ENCODE assay signal across 8 cellular contexts in genomic region chr1:16351449-16351993, GRCh38. TPM values are rescaled to one million over a fixed set of nuclear protein-coding genes. Genes with fewer than 3 reads are reported as not detected.
DNase-seq lines count a peak whose midpoint lies in the region; ATAC-seq, FAIRE-seq and TF ChIP-seq lines count a peak whose summit lies in the region.

No MANE protein-coding gene starts in this region.

- peak overlapping the region; percentile 86 for H3K27ac Mint-ChIP-seq in WTC11

- intact Hi-C loops in pancreas (cut with DNase I) = no loop called here

- TF ChIP-seq CTCF in 22Rv1 (IDR thresholded peaks at IDR 0.05) (no peak), WTC11 (IDR thresholded peaks at IDR 0.05) (no peak), gastroesophageal sphincter (IDR thresholded peaks at IDR 0.05) (no peak), pancreas (IDR thresholded peaks at IDR 0.05) (no peak)

- H3K9ac ChIP-seq in GM23248 = peak overlapping the region; percentile 90

- FAIRE-seq in pancreas (lab: Jason Lieb, UNC) = no peak

- ATAC-seq in WTC11 = no peak; the same call in 1 of the 2 replicates
- ATAC-seq in gastroesophageal sphincter = no peak
- peak in 3 of 4 donors; percentile 17 to 43 (median 42) for ATAC-seq in pancreas
- ATAC-seq in GM18511 (IDR thresholded peaks at IDR 0.05; ENCODE audit: unreplicated experiment) = no peak
- ATAC-seq in HG03378 (IDR thresholded peaks at IDR 0.05; ENCODE audit: unreplicated experiment) = no peak

- H3K4me3 Mint-ChIP-seq in WTC11 = peak overlapping the region; percentile 95

- CTCF ChIA-PET in WTC11 (lab: Charles Lee) = interaction anchor here (0.6 to 4.6 kb wide), 5 partner anchors 12 to 89 kb away, joined by 3 to 61 read pairs (median 4); partner anchors contain the start of gene NECAP2

- H3K27me3 Mint-ChIP-seq in WTC11 (ENCODE audit: low read depth) = no peaks in the 10 kb centered on the region

- H3K79me2 ChIP-seq in GM23248 (ENCODE audit: insufficient read depth) = peaks cover 56% of the 10 kb centered on the region

- POLR2A ChIA-PET in WTC11 (lab: Charles Lee) = interaction anchor here (0.7 to 1.6 kb wide), 2 partner anchors 17 to 144 kb away, joined by 3 read pairs; no protein-coding TSS in a partner anchor

- H3K9me3 ChIP-seq in GM23248 (ENCODE audit: low read depth) = no peaks in the 10 kb centered on the region
- no peaks in the 10 kb centered on the region for H3K9me3 ChIP-seq in gastroesophageal sphincter
- no peaks in the 10 kb centered on the region for H3K9me3 ChIP-seq in pancreas

- H3K27ac ChIP-seq in 22Rv1 = peak overlapping the region; percentile 75
- H3K27ac ChIP-seq in GM23248 = peak overlapping the region; percentile 83
- peak overlapping the region; percentile 80 to 96 (median 94) for H3K27ac ChIP-seq in gastroesophageal sphincter
- peak overlapping the region; percentile 70 to 90 (median 86) for H3K27ac ChIP-seq in pancreas

- peaks cover 7% of the 10 kb centered on the region; the same call in 1 of the 2 replicates for H4K20me1 ChIP-seq in GM23248 (ENCODE audit: insufficient read depth)

- WGBS in GM23248 (ENCODE audit: low coverage in 1 of 2, low lambda C conversion rate in 2 of 2, missing lambda C conversion rate in 2 of 2), 2 experiments = 1 to 2% methylated on average over 20 of the region's 20 CpGs
- WGBS in gastroesophageal sphincter (ENCODE audit: low coverage in 1 of 2), 2 donors = 0 to 2% methylated on average over 12 to 14 of the region's 20 CpGs
- WGBS in pancreas, 2 donors = 0% methylated on average over 20 of the region's 20 CpGs

- in situ Hi-C loops in GM23248 (cut with MboI) = loop anchor here (25.0 kb wide), 1 partner anchor 264 kb away; no protein-coding TSS in a partner anchor

- peaks cover 30% of the 10 kb centered on the region for H3F3A ChIP-seq in GM23248 (ENCODE audit: insufficient read depth)

- TF ChIP-seq POLR2A in gastroesophageal sphincter (IDR thresholded peaks at IDR 0.05) = no peak

- H3K36me3 Mint-ChIP-seq in WTC11 = no peaks in the 10 kb centered on the region

- H3K4me3 ChIP-seq in GM23248 (peak overlapping the region; percentile 84), gastroesophageal sphincter (peak overlapping the region; percentile 78 to 84), pancreas (peak overlapping the region; percentile 77 to 97 (median 88))

- H3K4me2 ChIP-seq in GM23248 (ENCODE audit: unreplicated experiment) = peak overlapping the region; percentile 98

- H3K9me2 ChIP-seq in GM23248 (ENCODE audit: insufficient read depth) = no peaks in the 10 kb centered on the region

- no peaks in the 10 kb centered on the region for H3K27me3 ChIP-seq in GM23248 (replicated peaks; ENCODE audit: insufficient read depth)
- H3K27me3 ChIP-seq in gastroesophageal sphincter = no peaks in the 10 kb centered on the region
- H3K27me3 ChIP-seq in pancreas = no peaks in the 10 kb centered on the region

- H3K4me1 Mint-ChIP-seq in WTC11 = peaks cover 21% of the 10 kb centered on the region

- peak; percentile 65 for DNase-seq in GM23248
- no peak for DNase-seq in WTC11 (ENCODE audit: low spot score)
- DNase-seq in pancreas = no peak
- no peak for DNase-seq in D341Med (ENCODE audit: low spot score)

- no peaks in the 10 kb centered on the region for H3K9me3 Mint-ChIP-seq in WTC11

- no peaks in the 10 kb centered on the region for H3K36me3 ChIP-seq in GM23248 (ENCODE audit: low read depth)
- H3K36me3 ChIP-seq in gastroesophageal sphincter = no peaks in the 10 kb centered on the region
- no peaks in the 10 kb centered on the region for H3K36me3 ChIP-seq in pancreas

- H2AFZ ChIP-seq in GM23248 = peak overlapping the region; percentile 97

- H3K4me1 ChIP-seq in GM23248 (ENCODE audit: insufficient read depth) (peaks cover 33% of the 10 kb centered on the region), gastroesophageal sphincter (peaks cover 0 to 52% (median 12%) of the 10 kb centered on the region in 3 donors), pancreas (peaks cover 4 to 23% (median 9%) of the 10 kb centered on the region in 3 donors)

- TF ChIP-seq EP300 in gastroesophageal sphincter (IDR thresholded peaks at IDR 0.05) = no peak

TF ChIP-seq in WTC11, 78 proteins besides CTCF, POLR2A, EP300 and RAD21 (continues in another document):
- TF ChIP-seq SMAD4 (CRISPR knock-in tag; IDR thresholded peaks at IDR 0.05) = no peak
- TF ChIP-seq, protein P1, sequence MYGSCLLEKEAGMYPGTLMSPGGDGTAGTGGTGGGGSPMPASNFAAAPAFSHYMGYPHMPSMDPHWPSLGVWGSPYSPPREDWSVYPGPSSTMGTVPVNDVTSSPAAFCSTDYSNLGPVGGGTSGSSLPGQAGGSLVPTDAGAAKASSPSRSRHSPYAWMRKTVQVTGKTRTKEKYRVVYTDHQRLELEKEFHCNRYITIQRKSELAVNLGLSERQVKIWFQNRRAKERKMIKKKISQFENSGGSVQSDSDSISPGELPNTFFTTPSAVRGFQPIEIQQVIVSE (CRISPR knock-in tag; IDR thresholded peaks at IDR 0.05; ENCODE audit: borderline replicate concordance) = no peak
- TF ChIP-seq, protein P2, sequence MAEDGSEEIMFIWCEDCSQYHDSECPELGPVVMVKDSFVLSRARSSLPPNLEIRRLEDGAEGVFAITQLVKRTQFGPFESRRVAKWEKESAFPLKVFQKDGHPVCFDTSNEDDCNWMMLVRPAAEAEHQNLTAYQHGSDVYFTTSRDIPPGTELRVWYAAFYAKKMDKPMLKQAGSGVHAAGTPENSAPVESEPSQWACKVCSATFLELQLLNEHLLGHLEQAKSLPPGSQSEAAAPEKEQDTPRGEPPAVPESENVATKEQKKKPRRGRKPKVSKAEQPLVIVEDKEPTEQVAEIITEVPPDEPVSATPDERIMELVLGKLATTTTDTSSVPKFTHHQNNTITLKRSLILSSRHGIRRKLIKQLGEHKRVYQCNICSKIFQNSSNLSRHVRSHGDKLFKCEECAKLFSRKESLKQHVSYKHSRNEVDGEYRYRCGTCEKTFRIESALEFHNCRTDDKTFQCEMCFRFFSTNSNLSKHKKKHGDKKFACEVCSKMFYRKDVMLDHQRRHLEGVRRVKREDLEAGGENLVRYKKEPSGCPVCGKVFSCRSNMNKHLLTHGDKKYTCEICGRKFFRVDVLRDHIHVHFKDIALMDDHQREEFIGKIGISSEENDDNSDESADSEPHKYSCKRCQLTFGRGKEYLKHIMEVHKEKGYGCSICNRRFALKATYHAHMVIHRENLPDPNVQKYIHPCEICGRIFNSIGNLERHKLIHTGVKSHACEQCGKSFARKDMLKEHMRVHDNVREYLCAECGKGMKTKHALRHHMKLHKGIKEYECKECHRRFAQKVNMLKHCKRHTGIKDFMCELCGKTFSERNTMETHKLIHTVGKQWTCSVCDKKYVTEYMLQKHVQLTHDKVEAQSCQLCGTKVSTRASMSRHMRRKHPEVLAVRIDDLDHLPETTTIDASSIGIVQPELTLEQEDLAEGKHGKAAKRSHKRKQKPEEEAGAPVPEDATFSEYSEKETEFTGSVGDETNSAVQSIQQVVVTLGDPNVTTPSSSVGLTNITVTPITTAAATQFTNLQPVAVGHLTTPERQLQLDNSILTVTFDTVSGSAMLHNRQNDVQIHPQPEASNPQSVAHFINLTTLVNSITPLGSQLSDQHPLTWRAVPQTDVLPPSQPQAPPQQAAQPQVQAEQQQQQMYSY (CRISPR knock-in tag; IDR thresholded peaks at IDR 0.05) = no peak
- no peak for TF ChIP-seq MYBL2 (CRISPR knock-in tag; IDR thresholded peaks at IDR 0.05)
- TF ChIP-seq, protein P3, sequence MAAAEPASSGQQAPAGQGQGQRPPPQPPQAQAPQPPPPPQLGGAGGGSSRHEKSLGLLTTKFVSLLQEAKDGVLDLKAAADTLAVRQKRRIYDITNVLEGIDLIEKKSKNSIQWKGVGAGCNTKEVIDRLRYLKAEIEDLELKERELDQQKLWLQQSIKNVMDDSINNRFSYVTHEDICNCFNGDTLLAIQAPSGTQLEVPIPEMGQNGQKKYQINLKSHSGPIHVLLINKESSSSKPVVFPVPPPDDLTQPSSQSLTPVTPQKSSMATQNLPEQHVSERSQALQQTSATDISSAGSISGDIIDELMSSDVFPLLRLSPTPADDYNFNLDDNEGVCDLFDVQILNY (CRISPR knock-in tag; IDR thresholded peaks at IDR 0.05) = no peak
- TF ChIP-seq NFYB (CRISPR knock-in tag; conservative IDR thresholded peaks at IDR 0.05; ENCODE audit: low read depth) = no peak
- TF ChIP-seq IRF1 (CRISPR knock-in tag; IDR thresholded peaks at IDR 0.05) = no peak

RNA-seq across cellular contexts. Expression of gene FBXO42, which starts 0.8 kb away (rescaled TPM):
- 20.2 and 27.8 TPM in 2 replicates for total RNA-seq in GM23248 (2014; rRNA removed; shearing (Covaris generic))
- 16.9 and 17.1 TPM in 2 replicates for polyA plus RNA-seq in GM23248 (2016; fragmentation: Nextera tagmentation; extraction: Ambion mirVana)
- total RNA-seq in WTC11 (2021) = 16.6 to 18.0 TPM (median 17.5 TPM) in 3 replicates
- total RNA-seq in gastroesophageal sphincter = 10 to 100 TPM; 26.8 to 33.0 (median 29.7) TPM
- 10 to 100 TPM in 2 of 6 donors, 1 to 10 TPM in 4; 7.4 to 11.9 (median 8.8) TPM for total RNA-seq in pancreas
- 10 to 100 TPM; 10.4 to 11.1 TPM for polyA plus RNA-seq in pancreas

RNA-seq across cellular contexts. Expression of gene SZRD1, which starts 15.5 kb away (rescaled TPM):
- total RNA-seq in GM23248 (2014; rRNA removed; shearing (Covaris generic)) = 78.8 and 92.6 TPM in 2 replicates
- polyA plus RNA-seq in GM23248 (2016; fragmentation: Nextera tagmentation; extraction: Ambion mirVana) (61.1 and 63.8 TPM in 2 replicates), pancreas (10 to 100 TPM; 25.7 to 37.1 TPM)
- total RNA-seq in WTC11 (2021) (94.9 to 113 TPM (median 104 TPM) in 3 replicates), gastroesophageal sphincter (100 to 1,000 TPM in 2 of 4 donors, 10 to 100 TPM in 2; 85.8 to 117 (median 99.4) TPM), pancreas (10 to 100 TPM; 24.9 to 53.5 (median 37.0) TPM)

Comparison
In these comparisons a context has a peak if more than half of its experiments do, and no peak if none do; other contexts are left out.
1. ATAC-seq: peak in pancreas (3 of 4); none in WTC11 (single experiment), gastroesophageal sphincter (single experiment), GM18511 (single experiment) and HG03378 (single experiment).
2. Peak in every context shown above with its lines, with median percentiles within 50 percentile points of each other: H3K27ac ChIP-seq and H3K4me3 ChIP-seq.